ENCODE assay signal across 9 cellular contexts in the genomic region with DNA sequence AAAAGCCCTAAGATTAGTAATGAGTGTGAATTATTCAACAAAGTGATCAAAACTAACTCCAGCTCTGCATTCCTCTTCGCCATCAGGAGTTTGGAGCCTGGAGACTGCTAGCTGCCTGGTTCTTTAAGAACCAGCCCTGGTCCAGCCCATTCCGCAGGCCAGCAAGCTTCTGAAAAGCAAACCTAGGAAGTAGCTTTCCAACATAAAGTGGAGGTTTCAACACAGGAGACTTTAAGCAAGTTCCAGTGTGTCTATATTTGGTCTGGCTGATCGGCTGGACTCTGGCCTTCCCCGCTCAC. TPM values are rescaled to one million over a fixed set of nuclear protein-coding genes. Genes with fewer than 3 reads are reported as not detected.
DNase-seq lines count a peak whose midpoint lies in the region; ATAC-seq and TF ChIP-seq lines count a peak whose summit lies in the region.
"Not testable (repeated sequence)": the region's sequence is repeated elsewhere in the genome, so short reads cannot be mapped to it uniquely, and the experiment has no call there.
"Had no signal": no experiment of that assay in that cellular context is flagged by ENCODE, and none has a peak within 500 bp of the region (broad histone marks: within the 10 kb centered on the region; RNA-seq: fewer than 3 reads in every experiment).

No MANE protein-coding gene starts in this region.

- H3K27me3 Mint-ChIP-seq in activated naive CD4-positive, alpha-beta T cell treated with anti-CD3 and anti-CD28 coated beads for 36 hours (ENCODE audit: low read depth); natural killer cell treated with Interleukin-12 subunit alpha and Interleukin-12 subunit beta and Interleukin-15 and Interleukin-18, amount 100 ng/mL, for 72 hours; stimulated activated naive CD8-positive, alpha-beta T cell treated with anti-CD3 and anti-CD28 coated beads, Interleukin-15, amount 100 ng/mL, for 72 hours: not testable (repeated sequence)

- peaks cover 46% of the 10 kb centered on the region for H3K4me1 Mint-ChIP-seq in activated naive CD4-positive, alpha-beta T cell treated with anti-CD3 and anti-CD28 coated beads for 36 hours (ENCODE audit: low read depth)
- H3K4me1 Mint-ChIP-seq in natural killer cell treated with Interleukin-12 subunit alpha and Interleukin-12 subunit beta and Interleukin-15 and Interleukin-18, amount 100 ng/mL, for 72 hours (ENCODE audit: low read depth in 2 of 2): peaks cover 32 to 33% of the 10 kb centered on the region in 2 donors
- peaks cover 52% of the 10 kb centered on the region for H3K4me1 Mint-ChIP-seq in stimulated activated naive CD8-positive, alpha-beta T cell treated with anti-CD3 and anti-CD28 coated beads, Interleukin-15, amount 100 ng/mL, for 72 hours

- H3K9me2 ChIP-seq in GM23248 (ENCODE audit: insufficient read depth): not testable (repeated sequence)

- in situ Hi-C loops in GM23248 (cut with MboI); Panc1 (cut with HindIII; ENCODE audit: low pct_unique_long_range_greater_than_20kb, low sequenced_read_pairs): not testable (repeated sequence)

- H3F3A ChIP-seq in GM23248 (ENCODE audit: insufficient read depth): peaks cover 11% of the 10 kb centered on the region

- peaks cover 29% of the 10 kb centered on the region for H3K36me3 Mint-ChIP-seq in activated naive CD4-positive, alpha-beta T cell treated with anti-CD3 and anti-CD28 coated beads for 36 hours (ENCODE audit: low read depth)
- H3K36me3 Mint-ChIP-seq in natural killer cell treated with Interleukin-12 subunit alpha and Interleukin-12 subunit beta and Interleukin-15 and Interleukin-18, amount 100 ng/mL, for 72 hours: not testable (repeated sequence)

- H3K9ac ChIP-seq in GM23248: peak overlapping the region; percentile 89

- H3K9me3 ChIP-seq in GM23248 (ENCODE audit: low read depth); Panc1 (ENCODE audit: control insufficient read depth, insufficient read depth, low read depth, low read length); ectodermal cell (ENCODE audit: control insufficient read depth, low read length): not testable (repeated sequence)

- not testable (repeated sequence) for H3K27me3 ChIP-seq in GM23248 (replicated peaks; ENCODE audit: insufficient read depth); Panc1 (ENCODE audit: control insufficient read depth, insufficient read depth, low read length)
- H3K27me3 ChIP-seq in ectodermal cell (ENCODE audit: control insufficient read depth, insufficient read depth, low read length, poor library complexity, severe bottlenecking): peaks cover 19% of the 10 kb centered on the region

- intact Hi-C loops in Panc1 (cut with micrococcal nuclease; ENCODE audit: unreplicated experiment): not testable (repeated sequence)
- intact Hi-C loops in activated naive CD4-positive, alpha-beta T cell treated with anti-CD3 and anti-CD28 coated beads for 36 hours (cut with micrococcal nuclease): loop anchor here (1.0 to 5.0 kb wide), 8 partner anchors 42 to 542 kb away; a partner anchor contains a TSS

- not testable (repeated sequence) for H3K9me3 Mint-ChIP-seq in activated naive CD4-positive, alpha-beta T cell treated with anti-CD3 and anti-CD28 coated beads for 36 hours; natural killer cell treated with Interleukin-12 subunit alpha and Interleukin-12 subunit beta and Interleukin-15 and Interleukin-18, amount 100 ng/mL, for 72 hours; stimulated activated naive CD8-positive, alpha-beta T cell treated with anti-CD3 and anti-CD28 coated beads, Interleukin-15, amount 100 ng/mL, for 72 hours

- peaks cover 18% of the 10 kb centered on the region for H3K4me1 ChIP-seq in GM23248 (ENCODE audit: insufficient read depth)
- not testable (repeated sequence) for H3K4me1 ChIP-seq in Panc1 (ENCODE audit: control insufficient read depth, insufficient read depth, low read length); ectodermal cell (ENCODE audit: control insufficient read depth, insufficient read depth, low read length)

- peaks cover 38% of the 10 kb centered on the region for H3K79me2 ChIP-seq in GM23248 (ENCODE audit: insufficient read depth)

- TSS peak; percentile 93 for BruUV-seq in Panc1 (replicated peaks; lab: Mats Ljungman, UMichigan)

- peak overlapping the region; percentile 74 for H3K4me3 ChIP-seq in GM23248
- peak overlapping the region; percentile 54 to 67 for H3K4me3 ChIP-seq in Panc1 (ENCODE audit: low read depth in 2 of 2, low read length in 2 of 2)
- peak overlapping the region; percentile 53 for H3K4me3 ChIP-seq in ectodermal cell (ENCODE audit: insufficient read depth, low read depth, low read length)
- peak overlapping the region; percentile 70 for H3K4me3 ChIP-seq in iPS-11a (ENCODE audit: low read depth, low read length)

- POLR2A ChIA-PET in Panc1 (lab: Charles Lee): interaction anchor here (0.5 kb wide), 1 partner anchor 36 kb away, joined by 7 read pairs; no protein-coding TSS in a partner anchor

- CTCF ChIA-PET in Panc1 (lab: Charles Lee): not testable (repeated sequence)
- CTCF ChIA-PET in activated naive CD4-positive, alpha-beta T cell treated with anti-CD3 and anti-CD28 coated beads for 36 hours (lab: Charles Lee): interaction anchor here (0.6 to 4.1 kb wide), 8 partner anchors 10 to 378 kb away, joined by 3 to 33 read pairs (median 4); a partner anchor contains a TSS

- DNase-seq in AG08395 (ENCODE audit: low spot score): peak; percentile 9
- not testable (repeated sequence) for DNase-seq in GM23248; Panc1 (ENCODE audit: low read depth, low spot score); activated naive CD4-positive, alpha-beta T cell treated with anti-CD3 and anti-CD28 coated beads for 36 hours; natural killer cell treated with Interleukin-12 subunit alpha and Interleukin-12 subunit beta and Interleukin-15 and Interleukin-18, amount 100 ng/mL, for 72 hours (ENCODE audit: low spot score); stimulated activated naive CD8-positive, alpha-beta T cell treated with anti-CD3 and anti-CD28 coated beads, Interleukin-15, amount 100 ng/mL, for 72 hours

- ATAC-seq in Panc1; natural killer cell treated with Interleukin-12 subunit alpha and Interleukin-12 subunit beta and Interleukin-15 and Interleukin-18, amount 100 ng/mL, for 72 hours; stimulated activated naive CD8-positive, alpha-beta T cell treated with anti-CD3 and anti-CD28 coated beads, Interleukin-15, amount 100 ng/mL, for 72 hours: not testable (repeated sequence)

- peak overlapping the region; percentile 88 for H3K27ac ChIP-seq in GM23248
- H3K27ac ChIP-seq in Panc1 (ENCODE audit: low read length): peak overlapping the region; percentile 88
- H3K27ac ChIP-seq in ectodermal cell (ENCODE audit: insufficient read depth, low read depth, low read length, poor library complexity, severe bottlenecking): not testable (repeated sequence)

- WGBS in GM23248 (ENCODE audit: low coverage in 1 of 2, low lambda C conversion rate in 2 of 2, missing lambda C conversion rate in 2 of 2), 2 experiments: 0 to 2% methylated on average over 4 of the region's 4 CpGs
- 34 to 38% methylated on average over 4 of the region's 4 CpGs for WGBS in ectodermal cell, 2 experiments

- H3K4me3 Mint-ChIP-seq in activated naive CD4-positive, alpha-beta T cell treated with anti-CD3 and anti-CD28 coated beads for 36 hours: peak overlapping the region; percentile 83
- peak overlapping the region; percentile 91 for H3K4me3 Mint-ChIP-seq in natural killer cell treated with Interleukin-12 subunit alpha and Interleukin-12 subunit beta and Interleukin-15 and Interleukin-18, amount 100 ng/mL, for 72 hours
- peak overlapping the region; percentile 93 to 95 for H3K4me3 Mint-ChIP-seq in stimulated activated naive CD8-positive, alpha-beta T cell treated with anti-CD3 and anti-CD28 coated beads, Interleukin-15, amount 100 ng/mL, for 72 hours

- H3K36me3 ChIP-seq in GM23248 (ENCODE audit: low read depth); Panc1 (ENCODE audit: control insufficient read depth, insufficient read depth, low read length); ectodermal cell (ENCODE audit: control insufficient read depth, insufficient read depth, low read length): not testable (repeated sequence)

- H2AFZ ChIP-seq in GM23248: peak overlapping the region; percentile 71

- H4K20me1 ChIP-seq in GM23248 (ENCODE audit: insufficient read depth): not testable (repeated sequence)

- H3K27ac Mint-ChIP-seq in activated naive CD4-positive, alpha-beta T cell treated with anti-CD3 and anti-CD28 coated beads for 36 hours: peak overlapping the region; percentile 95
- peak overlapping the region; percentile 81 to 82 for H3K27ac Mint-ChIP-seq in natural killer cell treated with Interleukin-12 subunit alpha and Interleukin-12 subunit beta and Interleukin-15 and Interleukin-18, amount 100 ng/mL, for 72 hours
- peak overlapping the region; percentile 98 to 99 for H3K27ac Mint-ChIP-seq in stimulated activated naive CD8-positive, alpha-beta T cell treated with anti-CD3 and anti-CD28 coated beads, Interleukin-15, amount 100 ng/mL, for 72 hours

- TF ChIP-seq CTCF in Panc1 (IDR thresholded peaks at IDR 0.05): not testable (repeated sequence)

- peak overlapping the region; percentile 86 for H3K4me2 ChIP-seq in GM23248 (ENCODE audit: unreplicated experiment)

RNA-seq across cellular contexts. Expression of a gene that starts 0.2 kb away (rescaled TPM):
- 67.5 and 77.2 TPM in 2 replicates for total RNA-seq in GM23248 (2014; rRNA removed; shearing (Covaris generic))
- 56.0 and 56.9 TPM in 2 replicates for polyA plus RNA-seq in GM23248 (2016; fragmentation: Nextera tagmentation; extraction: Ambion mirVana)
- total RNA-seq in Panc1 (2021; ENCODE audit: unreplicated experiment): 24.9 TPM
- polyA plus RNA-seq in Panc1 (2012; ENCODE audit: insufficient read length): 36.6 TPM
- total RNA-seq in activated naive CD4-positive, alpha-beta T cell treated with anti-CD3 and anti-CD28 coated beads for 36 hours: 1 to 10 TPM; 2.9 to 3.3 TPM
- polyA plus RNA-seq in ectodermal cell (2013, experiment 1 of 4): 10.1 TPM
- 6.6 TPM for polyA plus RNA-seq in ectodermal cell (2013, experiment 2 of 4)
- polyA plus RNA-seq in ectodermal cell (2013, experiment 3 of 4): 8.8 TPM
- 10.5 TPM for polyA plus RNA-seq in ectodermal cell (2013, experiment 4 of 4)
- total RNA-seq in natural killer cell treated with Interleukin-12 subunit alpha and Interleukin-12 subunit beta and Interleukin-15 and Interleukin-18, amount 100 ng/mL, for 72 hours: 10 to 100 TPM; 10.2 to 10.5 TPM

RNA-seq across cellular contexts. Expression of a gene that starts 10.1 kb away (rescaled TPM):
- total RNA-seq in GM23248 (2014; rRNA removed; shearing (Covaris generic)): 0.32 TPM in 1 of 2 replicates, not detected in the other
- 0.16 and 0.43 TPM in 2 replicates for polyA plus RNA-seq in GM23248 (2016; fragmentation: Nextera tagmentation; extraction: Ambion mirVana)
- total RNA-seq in Panc1 (2021; ENCODE audit: unreplicated experiment): not detected
- polyA plus RNA-seq in Panc1 (2012; ENCODE audit: insufficient read length): not detected
- not detected for total RNA-seq in activated naive CD4-positive, alpha-beta T cell treated with anti-CD3 and anti-CD28 coated beads for 36 hours
- not detected for polyA plus RNA-seq in ectodermal cell (2013, experiment 1 of 4)
- polyA plus RNA-seq in ectodermal cell (2013, experiment 2 of 4): not detected
- not detected for polyA plus RNA-seq in ectodermal cell (2013, experiment 3 of 4)
- polyA plus RNA-seq in ectodermal cell (2013, experiment 4 of 4): not detected
- total RNA-seq in natural killer cell treated with Interleukin-12 subunit alpha and Interleukin-12 subunit beta and Interleukin-15 and Interleukin-18, amount 100 ng/mL, for 72 hours: not detected

RNA-seq across cellular contexts. Expression of a gene that starts 22.8 kb away (rescaled TPM):
- total RNA-seq in GM23248 (2014; rRNA removed; shearing (Covaris generic)): 0.38 and 1.5 TPM in 2 replicates
- 1.3 and 1.6 TPM in 2 replicates for polyA plus RNA-seq in GM23248 (2016; fragmentation: Nextera tagmentation; extraction: Ambion mirVana)
- 2.7 TPM for total RNA-seq in Panc1 (2021; ENCODE audit: unreplicated experiment)
- polyA plus RNA-seq in Panc1 (2012; ENCODE audit: insufficient read length): 2.4 TPM
- 1 to 10 TPM; 1.4 to 1.7 TPM for total RNA-seq in activated naive CD4-positive, alpha-beta T cell treated with anti-CD3 and anti-CD28 coated beads for 36 hours
- 0.44 TPM for polyA plus RNA-seq in ectodermal cell (2013, experiment 1 of 4)
- 0.39 TPM for polyA plus RNA-seq in ectodermal cell (2013, experiment 2 of 4)
- 0.48 TPM for polyA plus RNA-seq in ectodermal cell (2013, experiment 3 of 4)
- polyA plus RNA-seq in ectodermal cell (2013, experiment 4 of 4): 0.65 TPM
- 1 to 10 TPM in 1 of 2 donors, under 1 TPM in 1; 0.84 to 8.9 TPM for total RNA-seq in natural killer cell treated with Interleukin-12 subunit alpha and Interleukin-12 subunit beta and Interleukin-15 and Interleukin-18, amount 100 ng/mL, for 72 hours

RNA-seq across cellular contexts. Expression of a gene that starts 31.9 kb away (rescaled TPM):
- 5.7 and 10.7 TPM in 2 replicates for total RNA-seq in GM23248 (2014; rRNA removed; shearing (Covaris generic))
- 9.7 and 12.4 TPM in 2 replicates for polyA plus RNA-seq in GM23248 (2016; fragmentation: Nextera tagmentation; extraction: Ambion mirVana)
- total RNA-seq in Panc1 (2021; ENCODE audit: unreplicated experiment): 6.4 TPM
- 3.8 TPM for polyA plus RNA-seq in Panc1 (2012; ENCODE audit: insufficient read length)
- under 1 TPM; 0.72 to 0.79 TPM for total RNA-seq in activated naive CD4-positive, alpha-beta T cell treated with anti-CD3 and anti-CD28 coated beads for 36 hours
- polyA plus RNA-seq in ectodermal cell (2013, experiment 1 of 4): 1.2 TPM
- polyA plus RNA-seq in ectodermal cell (2013, experiment 2 of 4): 0.73 TPM
- 1.2 TPM for polyA plus RNA-seq in ectodermal cell (2013, experiment 3 of 4)
- 1.3 TPM for polyA plus RNA-seq in ectodermal cell (2013, experiment 4 of 4)
- 1 to 10 TPM; 1.4 to 2.1 TPM for total RNA-seq in natural killer cell treated with Interleukin-12 subunit alpha and Interleukin-12 subunit beta and Interleukin-15 and Interleukin-18, amount 100 ng/mL, for 72 hours

RNA-seq across cellular contexts. Expression of a gene that starts 43.5 kb away (rescaled TPM):
- not detected in 2 replicates for total RNA-seq in GM23248 (2014; rRNA removed; shearing (Covaris generic))
- polyA plus RNA-seq in GM23248 (2016; fragmentation: Nextera tagmentation; extraction: Ambion mirVana): not detected in 2 replicates
- total RNA-seq in Panc1 (2021; ENCODE audit: unreplicated experiment): not detected
- polyA plus RNA-seq in Panc1 (2012; ENCODE audit: insufficient read length): not detected
- not detected for total RNA-seq in activated naive CD4-positive, alpha-beta T cell treated with anti-CD3 and anti-CD28 coated beads for 36 hours
- polyA plus RNA-seq in ectodermal cell (2013, experiment 1 of 4): not detected
- not detected for polyA plus RNA-seq in ectodermal cell (2013, experiment 2 of 4)
- not detected for polyA plus RNA-seq in ectodermal cell (2013, experiment 3 of 4)
- not detected for polyA plus RNA-seq in ectodermal cell (2013, experiment 4 of 4)
- not detected for total RNA-seq in natural killer cell treated with Interleukin-12 subunit alpha and Interleukin-12 subunit beta and Interleukin-15 and Interleukin-18, amount 100 ng/mL, for 72 hours
- total RNA-seq: T-helper 2 cell treated with Interferon-gamma antibody and Interleukin-4, amounts not matched to agents 100 ng/mL and 5 ng/mL, for 36 hours had no signal
